In the genomic region with DNA sequence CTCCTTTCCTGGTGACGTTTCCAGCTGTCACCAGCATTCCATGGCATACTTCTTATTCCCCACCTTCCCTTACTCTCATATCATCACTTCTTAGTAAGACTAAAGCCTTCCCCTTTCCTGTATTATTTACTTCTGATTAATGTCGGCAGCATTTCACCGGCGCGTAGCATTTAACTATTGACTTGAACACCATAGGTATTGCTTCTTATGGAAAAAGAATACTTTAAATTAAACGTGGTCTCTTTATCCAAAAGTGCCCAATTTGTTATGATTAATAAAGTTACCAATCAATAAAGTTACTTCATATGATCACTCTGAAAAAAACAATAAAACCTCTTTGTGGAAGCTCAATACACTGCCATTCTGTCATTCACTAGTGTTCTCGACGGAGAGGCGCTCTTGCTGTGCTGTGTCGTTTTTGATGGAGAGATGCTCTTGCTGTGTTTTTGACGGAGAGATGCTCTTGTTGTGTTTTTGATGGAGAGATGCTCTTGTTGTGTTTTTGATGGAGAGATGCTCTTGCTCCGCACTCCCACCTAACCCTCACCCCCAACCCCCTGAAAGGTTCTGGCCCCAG, we compare ENCODE assay signal across 10 cellular contexts.
DNase-seq lines count a peak whose midpoint lies in the region; ATAC-seq, FAIRE-seq and TF ChIP-seq lines count a peak whose summit lies in the region.
"Had no signal": no experiment of that assay in that cellular context is flagged by ENCODE, and none has a peak within 500 bp of the region (broad histone marks: within the 10 kb centered on the region; RNA-seq: fewer than 3 reads in every experiment).

No MANE protein-coding gene starts in this region.

- no peak overlapping the region for H3K4me3 ChIP-seq in A549
- peak overlapping the region; percentile 18; the same call in 1 of the 2 replicates for H3K4me3 ChIP-seq in HUES6 (ENCODE audit: low read depth, low read length)
- peak overlapping the region in 2 of 3 donors; percentile 20 to 51 for H3K4me3 ChIP-seq in breast epithelium
- H3K4me3 ChIP-seq: HAP-1 had no signal

- no peaks in the 10 kb centered on the region for H3K36me3 Mint-ChIP-seq in mesothelial cell of epicardium
- no peaks in the 10 kb centered on the region for H3K36me3 Mint-ChIP-seq in activated CD4-positive, alpha-beta memory T cell treated with anti-CD3 and anti-CD28 coated beads, Interleukin-2, amount 10 ng/mL, durations not matched to agents 7 days and 5 days (ENCODE audit: low read depth)

- POLR2A ChIA-PET in A549 (lab: Yijun Ruan, JAX), result no interaction called here
- POLR2A ChIA-PET in activated CD4-positive, alpha-beta memory T cell treated with anti-CD3 and anti-CD28 coated beads, Interleukin-2, amount 10 ng/mL, durations not matched to agents 7 days and 5 days (lab: Charles Lee), result no interaction called here

- no peak for FAIRE-seq in A549 (lab: Jason Lieb, UNC)

- peak overlapping the region; percentile 13 for H3K9ac ChIP-seq in HUES6 (ENCODE audit: low read length)

- 76% methylated on average over 12 of the region's 12 CpGs for WGBS in A549 (ENCODE audit: missing lambda C conversion rate)

- ATAC-seq in A549, result no peak

- intact Hi-C loops in breast epithelium (cut with DNase I; ENCODE audit: low total_unique reads), result loop anchor here (10.0 kb wide), 1 partner anchor 421 kb away; the partner anchor contains the start of gene FAM43A

- TF ChIP-seq CTCF in A549 (IDR thresholded peaks at IDR 0.05) (no peak), breast epithelium (IDR thresholded peaks at IDR 0.05) (no peak), mesothelial cell of epicardium (IDR thresholded peaks at IDR 0.05; ENCODE audit: unreplicated experiment) (no peak)

- H3K9me3 ChIP-seq in A549 (no peaks in the 10 kb centered on the region), HUES6 (ENCODE audit: control insufficient read depth, insufficient read depth, low read depth, low read length) (no peaks in the 10 kb centered on the region), breast epithelium (no peaks in the 10 kb centered on the region)
- H3K9me3 ChIP-seq: HAP-1 had no signal

- peaks cover 23% of the 10 kb centered on the region for H3K4me1 Mint-ChIP-seq in mesothelial cell of epicardium
- H3K4me1 Mint-ChIP-seq in activated CD4-positive, alpha-beta memory T cell treated with anti-CD3 and anti-CD28 coated beads, Interleukin-2, amount 10 ng/mL, durations not matched to agents 7 days and 5 days, result peaks cover 16% of the 10 kb centered on the region

- H3K4me3 Mint-ChIP-seq in mesothelial cell of epicardium, result peak overlapping the region; percentile 43
- H3K4me3 Mint-ChIP-seq in activated CD4-positive, alpha-beta memory T cell treated with anti-CD3 and anti-CD28 coated beads, Interleukin-2, amount 10 ng/mL, durations not matched to agents 7 days and 5 days, result no peak overlapping the region

- H3K27me3 ChIP-seq in HUES6 (ENCODE audit: control insufficient read depth, insufficient read depth, low read length) (no peaks in the 10 kb centered on the region), breast epithelium (no peaks in the 10 kb centered on the region)

- H3K9me3 Mint-ChIP-seq in mesothelial cell of epicardium, result peaks cover 4% of the 10 kb centered on the region
- no peaks in the 10 kb centered on the region for H3K9me3 Mint-ChIP-seq in activated CD4-positive, alpha-beta memory T cell treated with anti-CD3 and anti-CD28 coated beads, Interleukin-2, amount 10 ng/mL, durations not matched to agents 7 days and 5 days

- no peak for TF ChIP-seq EP300 in A549 (IDR thresholded peaks at IDR 0.05)

- H3K36me3 ChIP-seq in HUES6 (ENCODE audit: control insufficient read depth, insufficient read depth, low read length), result peaks cover 4% of the 10 kb centered on the region; the same call in 1 of the 2 replicates
- no peaks in the 10 kb centered on the region for H3K36me3 ChIP-seq in breast epithelium
- H3K36me3 ChIP-seq: HAP-1 had no signal

- peaks cover 52% of the 10 kb centered on the region for H3K4me1 ChIP-seq in A549
- H3K4me1 ChIP-seq in HUES6 (ENCODE audit: control insufficient read depth, insufficient read depth, low read length), result peaks cover 26% of the 10 kb centered on the region
- no peaks in the 10 kb centered on the region for H3K4me1 ChIP-seq in breast epithelium
- H3K4me1 ChIP-seq: HAP-1 had no signal

- H3K27ac ChIP-seq in A549 (peak overlapping the region in 1 of 2 experiments; percentile 54; a peak in 2 of 6 replicates), HUES6 (ENCODE audit: low read depth, low read length) (no peak overlapping the region), breast epithelium (no peak overlapping the region)
- H3K27ac ChIP-seq: HL-60 had no signal

- CTCF ChIA-PET in A549 (lab: Yijun Ruan, JAX), result interaction anchor here (0.8 to 5.5 kb wide), 12 partner anchors 11 to 435 kb away, joined by 3 to 59 read pairs (median 4); partner anchors contain the start of gene LSG1
- CTCF ChIA-PET in activated CD4-positive, alpha-beta memory T cell treated with anti-CD3 and anti-CD28 coated beads, Interleukin-2, amount 10 ng/mL, durations not matched to agents 7 days and 5 days (lab: Charles Lee), result interaction anchor here (0.7 to 5.6 kb wide), 9 partner anchors 25 to 444 kb away, joined by 3 to 47 read pairs (median 4); partner anchors contain the start of genes FAM43A and LSG1

- H3K4me2 ChIP-seq in A549, result peak overlapping the region; percentile 70

- no peaks in the 10 kb centered on the region for H3K27me3 Mint-ChIP-seq in mesothelial cell of epicardium (ENCODE audit: low read depth)
- no peaks in the 10 kb centered on the region for H3K27me3 Mint-ChIP-seq in activated CD4-positive, alpha-beta memory T cell treated with anti-CD3 and anti-CD28 coated beads, Interleukin-2, amount 10 ng/mL, durations not matched to agents 7 days and 5 days

- DNase-seq in A549 (ENCODE audit: low read depth in 1 of 2, low spot score in 1 of 2), result no peak
- DNase-seq in breast epithelium (ENCODE audit: low spot score in 2 of 2), result no peak
- DNase-seq in mesothelial cell of epicardium (ENCODE audit: low spot score in 2 of 2, unreplicated experiment in 2 of 2), result no peak
- DNase-seq in NCI-H510A (lab: John Stamatoyannopoulos, UW), result no peak
- no peak for DNase-seq in CD1c-positive myeloid dendritic cell (ENCODE audit: extremely low spot score)
- DNase-seq in GM19240 (ENCODE audit: insufficient read length, low spot score), result no peak
- no peak for DNase-seq in activated CD4-positive, alpha-beta memory T cell treated with anti-CD3 and anti-CD28 coated beads, Interleukin-2, amount 10 ng/mL, durations not matched to agents 7 days and 5 days

- no peak overlapping the region for H3K27ac Mint-ChIP-seq in mesothelial cell of epicardium
- no peak overlapping the region for H3K27ac Mint-ChIP-seq in activated CD4-positive, alpha-beta memory T cell treated with anti-CD3 and anti-CD28 coated beads, Interleukin-2, amount 10 ng/mL, durations not matched to agents 7 days and 5 days

- TF ChIP-seq RAD21 in A549 (conservative IDR thresholded peaks at IDR 0.05 in 1 of 2, IDR thresholded peaks at IDR 0.05 in 1 of 2), result no peak

- TF ChIP-seq POLR2A in A549 (IDR thresholded peaks at IDR 0.05; ENCODE audit: low read length) (no peak), breast epithelium (IDR thresholded peaks at IDR 0.05) (no peak)

TF ChIP-seq in A549, 52 proteins besides CTCF, POLR2A, EP300 and RAD21:
- TF ChIP-seq E2F6 (IDR thresholded peaks at IDR 0.05; ENCODE audit: borderline replicate concordance, low read depth) (no peak), FOXS1 (CRISPR knock-in tag; IDR thresholded peaks at IDR 0.05) (no peak), HES2 (IDR thresholded peaks at IDR 0.05) (no peak), NPAS2 (CRISPR knock-in tag; IDR thresholded peaks at IDR 0.05; ENCODE audit: borderline replicate concordance) (no peak), MAZ (IDR thresholded peaks at IDR 0.05; ENCODE audit: borderline replicate concordance, low read depth, low read length) (no peak), CBX8 (IDR thresholded peaks at IDR 0.05) (no peak), PHF8 (IDR thresholded peaks at IDR 0.05; ENCODE audit: borderline replicate concordance, low read depth) (no peak), MAFK (IDR thresholded peaks at IDR 0.05; ENCODE audit: partially characterized antibody) (no peak), HOXB5 (CRISPR knock-in tag; IDR thresholded peaks at IDR 0.05) (no peak)
